In genomic region chr9:33249983-33250382, GRCh38 we compare ENCODE assay signal across 27 cellular contexts. TPM values are rescaled to one million over a fixed set of nuclear protein-coding genes. Genes with fewer than 3 reads are reported as not detected.
DNase-seq lines count a peak whose midpoint lies in the region; ATAC-seq and TF ChIP-seq lines count a peak whose summit lies in the region.
"Had no signal": no experiment of that assay in that cellular context is flagged by ENCODE, and none has a peak within 500 bp of the region (broad histone marks: within the 10 kb centered on the region; RNA-seq: fewer than 3 reads in every experiment).

No MANE protein-coding gene starts in this region.

- no peaks in the 10 kb centered on the region for H3K27me3 ChIP-seq in CD4-positive, CD25-positive, alpha-beta regulatory T cell (ENCODE audit: control insufficient read depth, insufficient read depth, low read length)
- H3K27me3 ChIP-seq: MG63, SJSA1, tibial artery had no signal

- no peak for DNase-seq in CD4-positive, CD25-positive, alpha-beta regulatory T cell
- no peak for DNase-seq in HFFc6
- DNase-seq in activated B cell treated with CpG ODN at 0.5 μM for 24 hours = no peak
- no peak for DNase-seq in stimulated activated effector memory CD8-positive, alpha-beta T cell treated with anti-CD3 and anti-CD28 coated beads, Interleukin-12 subunit alpha, Interleukin-12 subunit beta, amount 100 ng/mL, for 72 hours (ENCODE audit: low spot score in 2 of 2)
- DNase-seq: activated CD4-positive, alpha-beta T cell treated with anti-CD3 and anti-CD28 coated beads for 1 hour; DMS79 treated with DMSO at 0.1 percent for 48 hours; NCI-H1417 treated with DMSO at 0.1 percent for 48 hours; NCI-H2081 treated with DMSO at 0.1 percent for 48 hours; NCI-H446 treated with DMSO at 0.1 percent for 48 hours; stimulated activated CD4-positive, alpha-beta T cell treated with anti-CD3 and anti-CD28 coated beads, Interleukin-4, amount 100 ng/mL, for 4 hours; stimulated activated naive CD8-positive, alpha-beta T cell treated with anti-CD3 and anti-CD28 coated beads, Interleukin-15, amount 100 ng/mL, for 72 hours; T-helper 1 cell; tibial artery had no signal

- H3K4me1 Mint-ChIP-seq in CD4-positive, CD25-positive, alpha-beta regulatory T cell = peaks cover 0 to 8% (median 0%) of the 10 kb centered on the region in 4 donors
- H3K4me1 Mint-ChIP-seq in HFFc6 (ENCODE audit: low read depth) (peaks cover 7% of the 10 kb centered on the region), activated B cell treated with CpG ODN at 0.5 μM for 24 hours (peaks cover 11% of the 10 kb centered on the region)
- no peaks in the 10 kb centered on the region for H3K4me1 Mint-ChIP-seq in stimulated activated effector memory CD8-positive, alpha-beta T cell treated with anti-CD3 and anti-CD28 coated beads, Interleukin-12 subunit alpha, Interleukin-12 subunit beta, amount 100 ng/mL, for 72 hours
- H3K4me1 Mint-ChIP-seq: activated naive CD4-positive, alpha-beta T cell treated with anti-CD3 and anti-CD28 coated beads, Interleukin-2, amount 50 U/mL, for 24 hours; neural crest cell had no signal

- H3K9me3 Mint-ChIP-seq in CD4-positive, CD25-positive, alpha-beta regulatory T cell = no peaks in the 10 kb centered on the region
- H3K9me3 Mint-ChIP-seq in HFFc6 = no peaks in the 10 kb centered on the region
- H3K9me3 Mint-ChIP-seq in activated B cell treated with CpG ODN at 0.5 μM for 24 hours = no peaks in the 10 kb centered on the region
- H3K9me3 Mint-ChIP-seq in stimulated activated effector memory CD8-positive, alpha-beta T cell treated with anti-CD3 and anti-CD28 coated beads, Interleukin-12 subunit alpha, Interleukin-12 subunit beta, amount 100 ng/mL, for 72 hours = no peaks in the 10 kb centered on the region
- H3K9me3 Mint-ChIP-seq: activated naive CD4-positive, alpha-beta T cell treated with anti-CD3 and anti-CD28 coated beads, Interleukin-2, amount 50 U/mL, for 24 hours; neural crest cell; stimulated activated naive CD8-positive, alpha-beta T cell treated with anti-CD3 and anti-CD28 coated beads, Interleukin-15, amount 100 ng/mL, for 72 hours had no signal

- H3K27ac Mint-ChIP-seq in CD4-positive, CD25-positive, alpha-beta regulatory T cell = peak overlapping the region; percentile 20 to 35 (median 22)
- peak overlapping the region; percentile 73; the same call in 1 of the 2 replicates for H3K27ac Mint-ChIP-seq in HFFc6
- H3K27ac Mint-ChIP-seq in activated B cell treated with CpG ODN at 0.5 μM for 24 hours = peak overlapping the region; percentile 47
- H3K27ac Mint-ChIP-seq in stimulated activated effector memory CD8-positive, alpha-beta T cell treated with anti-CD3 and anti-CD28 coated beads, Interleukin-12 subunit alpha, Interleukin-12 subunit beta, amount 100 ng/mL, for 72 hours = peak overlapping the region; percentile 41
- H3K27ac Mint-ChIP-seq: activated naive CD4-positive, alpha-beta T cell treated with anti-CD3 and anti-CD28 coated beads, Interleukin-2, amount 50 U/mL, for 24 hours had no signal

- TF ChIP-seq CTCF in HFFc6 (IDR thresholded peaks at IDR 0.05) = no peak
- no peak for TF ChIP-seq CTCF in activated B cell treated with CpG ODN at 0.5 μM for 24 hours (IDR thresholded peaks at IDR 0.05)

- no peak for ATAC-seq in CD4-positive, CD25-positive, alpha-beta regulatory T cell (ENCODE audit: low read depth in 2 of 2)
- ATAC-seq in activated B cell treated with CpG ODN at 0.5 μM for 24 hours (ENCODE audit: low read depth) (no peak), GM18909 (IDR thresholded peaks at IDR 0.05; ENCODE audit: poor library complexity, unreplicated experiment) (no peak), GM21825 (IDR thresholded peaks at IDR 0.05; ENCODE audit: unreplicated experiment) (no peak), GM19455 (IDR thresholded peaks at IDR 0.05; ENCODE audit: unreplicated experiment) (no peak)
- no peak for ATAC-seq in stimulated activated effector memory CD8-positive, alpha-beta T cell treated with anti-CD3 and anti-CD28 coated beads, Interleukin-12 subunit alpha, Interleukin-12 subunit beta, amount 100 ng/mL, for 72 hours
- ATAC-seq: Panc1; sciatic nerve; stimulated activated naive CD8-positive, alpha-beta T cell treated with anti-CD3 and anti-CD28 coated beads, Interleukin-15, amount 100 ng/mL, for 72 hours had no signal

- H3K4me3 Mint-ChIP-seq in CD4-positive, CD25-positive, alpha-beta regulatory T cell = no peak overlapping the region
- H3K4me3 Mint-ChIP-seq in HFFc6 (no peak overlapping the region), activated B cell treated with CpG ODN at 0.5 μM for 24 hours (no peak overlapping the region)
- H3K4me3 Mint-ChIP-seq in stimulated activated effector memory CD8-positive, alpha-beta T cell treated with anti-CD3 and anti-CD28 coated beads, Interleukin-12 subunit alpha, Interleukin-12 subunit beta, amount 100 ng/mL, for 72 hours = no peak overlapping the region
- H3K4me3 Mint-ChIP-seq: activated naive CD4-positive, alpha-beta T cell treated with anti-CD3 and anti-CD28 coated beads, Interleukin-2, amount 50 U/mL, for 24 hours; neural crest cell; stimulated activated naive CD8-positive, alpha-beta T cell treated with anti-CD3 and anti-CD28 coated beads, Interleukin-15, amount 100 ng/mL, for 72 hours had no signal

- H3K36me3 ChIP-seq in CD4-positive, CD25-positive, alpha-beta regulatory T cell (ENCODE audit: control insufficient read depth, insufficient read depth, low read length) = peaks cover 28% of the 10 kb centered on the region
- H3K36me3 ChIP-seq: SJSA1 had no signal

- intact Hi-C loops in activated B cell treated with CpG ODN at 0.5 μM for 24 hours (cut with micrococcal nuclease) = no loop called here

- no peak overlapping the region for H3K27ac ChIP-seq in CD4-positive, CD25-positive, alpha-beta regulatory T cell (ENCODE audit: insufficient read depth, low read length, poor library complexity, severe bottlenecking)
- H3K27ac ChIP-seq: SJSA1, tibial artery had no signal

- H3K4me1 ChIP-seq in CD4-positive, CD25-positive, alpha-beta regulatory T cell (ENCODE audit: control insufficient read depth, insufficient read depth, low read length, poor library complexity, severe bottlenecking) = no peaks in the 10 kb centered on the region
- H3K4me1 ChIP-seq: SJSA1, tibial artery had no signal

- no peak overlapping the region for H3K4me3 ChIP-seq in CD4-positive, CD25-positive, alpha-beta regulatory T cell (ENCODE audit: low read depth, low read length)
- H3K4me3 ChIP-seq: lung, MG63, SJSA1, tibial artery had no signal

- CTCF ChIA-PET in activated B cell treated with CpG ODN at 0.5 μM for 24 hours (lab: Charles Lee) = no interaction called here

- no peaks in the 10 kb centered on the region for H3K27me3 Mint-ChIP-seq in CD4-positive, CD25-positive, alpha-beta regulatory T cell
- H3K27me3 Mint-ChIP-seq in HFFc6 (ENCODE audit: insufficient read depth) = peaks cover 1% of the 10 kb centered on the region
- H3K27me3 Mint-ChIP-seq in activated B cell treated with CpG ODN at 0.5 μM for 24 hours = no peaks in the 10 kb centered on the region
- H3K27me3 Mint-ChIP-seq: activated naive CD4-positive, alpha-beta T cell treated with anti-CD3 and anti-CD28 coated beads, Interleukin-2, amount 50 U/mL, for 24 hours; stimulated activated naive CD8-positive, alpha-beta T cell treated with anti-CD3 and anti-CD28 coated beads, Interleukin-15, amount 100 ng/mL, for 72 hours had no signal

- no peaks in the 10 kb centered on the region for H3K9me3 ChIP-seq in CD4-positive, CD25-positive, alpha-beta regulatory T cell (ENCODE audit: control insufficient read depth in 2 of 2, low read length in 2 of 2)
- H3K9me3 ChIP-seq: MG63, SJSA1, tibial artery had no signal

- POLR2A ChIA-PET in activated B cell treated with CpG ODN at 0.5 μM for 24 hours (lab: Charles Lee) = no interaction called here

- H3K36me3 Mint-ChIP-seq in CD4-positive, CD25-positive, alpha-beta regulatory T cell = peaks cover 44% of the 10 kb centered on the region
- H3K36me3 Mint-ChIP-seq in HFFc6 (ENCODE audit: low read depth) = peaks cover 17% of the 10 kb centered on the region; the same call in 1 of the 2 replicates
- H3K36me3 Mint-ChIP-seq in activated B cell treated with CpG ODN at 0.5 μM for 24 hours (ENCODE audit: low read depth) = peaks cover 38% of the 10 kb centered on the region
- H3K36me3 Mint-ChIP-seq in stimulated activated effector memory CD8-positive, alpha-beta T cell treated with anti-CD3 and anti-CD28 coated beads, Interleukin-12 subunit alpha, Interleukin-12 subunit beta, amount 100 ng/mL, for 72 hours = peaks cover 47% of the 10 kb centered on the region

RNA-seq across cellular contexts. Expression of gene SPINK4, which starts 10.0 kb away (rescaled TPM):
- total RNA-seq in CD4-positive, CD25-positive, alpha-beta regulatory T cell = not detected
- polyA plus RNA-seq in CD4-positive, CD25-positive, alpha-beta regulatory T cell = not detected
- not detected for total RNA-seq in HFFc6 (2021; fragmentation: NEBNext Ultra II Directional; extraction: Animal tissue kit (Norgen Biotek cat#: 25700))
- not detected in 2 replicates for total RNA-seq in activated B cell treated with CpG ODN at 0.5 μM for 24 hours
- total RNA-seq: astrocyte, dermis microvascular lymphatic vessel endothelial cell, kidney epithelial cell, lung, neural crest cell, posterior vena cava, sciatic nerve, SJSA1 had no signal
- polyA plus RNA-seq: lung had no signal

RNA-seq across cellular contexts. Expression of gene BAG1, which starts 14.5 kb away (rescaled TPM):
- 80.2 TPM for total RNA-seq in CD4-positive, CD25-positive, alpha-beta regulatory T cell
- polyA plus RNA-seq in CD4-positive, CD25-positive, alpha-beta regulatory T cell = 100 to 1,000 TPM in 1 of 4 donors, 10 to 100 TPM in 3; 81.8 to 100 (median 94.4) TPM
- total RNA-seq in HFFc6 (2021; fragmentation: NEBNext Ultra II Directional; extraction: Animal tissue kit (Norgen Biotek cat#: 25700)) = 10 to 100 TPM; 22.5 to 31.3 (median 27.6) TPM
- 58.3 and 58.9 TPM in 2 replicates for total RNA-seq in activated B cell treated with CpG ODN at 0.5 μM for 24 hours

RNA-seq across cellular contexts. Expression of gene CHMP5, which starts 14.9 kb away (rescaled TPM):
- 25.5 TPM for total RNA-seq in CD4-positive, CD25-positive, alpha-beta regulatory T cell
- polyA plus RNA-seq in CD4-positive, CD25-positive, alpha-beta regulatory T cell = 10 to 100 TPM; 48.6 to 58.3 (median 56.7) TPM
- 10 to 100 TPM; 75.5 to 90.2 (median 78.8) TPM for total RNA-seq in HFFc6 (2021; fragmentation: NEBNext Ultra II Directional; extraction: Animal tissue kit (Norgen Biotek cat#: 25700))
- 27.4 and 28.1 TPM in 2 replicates for total RNA-seq in activated B cell treated with CpG ODN at 0.5 μM for 24 hours

RNA-seq across cellular contexts. Expression of gene NFX1, which starts 40.3 kb away (rescaled TPM):
- total RNA-seq in CD4-positive, CD25-positive, alpha-beta regulatory T cell = 36.8 TPM
- polyA plus RNA-seq in CD4-positive, CD25-positive, alpha-beta regulatory T cell = 10 to 100 TPM; 19.8 to 31.6 (median 26.7) TPM
- 10 to 100 TPM; 25.7 to 28.0 (median 27.8) TPM for total RNA-seq in HFFc6 (2021; fragmentation: NEBNext Ultra II Directional; extraction: Animal tissue kit (Norgen Biotek cat#: 25700))
- total RNA-seq in activated B cell treated with CpG ODN at 0.5 μM for 24 hours = 51.0 and 57.2 TPM in 2 replicates

Comparison
In these comparisons a context has a peak if more than half of its experiments do, and no peak if none do; other contexts are left out.
1. H3K27ac Mint-ChIP-seq: peak in every context shown above with its lines; median percentile 73 in HFFc6; 47 in activated B cell treated with CpG ODN at 0.5 μM for 24 hours; 41 in stimulated activated effector memory CD8-positive, alpha-beta T cell treated with anti-CD3 and anti-CD28 coated beads, Interleukin-12 subunit alpha, Interleukin-12 subunit beta, amount 100 ng/mL, for 72 hours; 22 in CD4-positive, CD25-positive, alpha-beta regulatory T cell.